ENCODE assay signal across 15 cellular contexts in the genomic region with DNA sequence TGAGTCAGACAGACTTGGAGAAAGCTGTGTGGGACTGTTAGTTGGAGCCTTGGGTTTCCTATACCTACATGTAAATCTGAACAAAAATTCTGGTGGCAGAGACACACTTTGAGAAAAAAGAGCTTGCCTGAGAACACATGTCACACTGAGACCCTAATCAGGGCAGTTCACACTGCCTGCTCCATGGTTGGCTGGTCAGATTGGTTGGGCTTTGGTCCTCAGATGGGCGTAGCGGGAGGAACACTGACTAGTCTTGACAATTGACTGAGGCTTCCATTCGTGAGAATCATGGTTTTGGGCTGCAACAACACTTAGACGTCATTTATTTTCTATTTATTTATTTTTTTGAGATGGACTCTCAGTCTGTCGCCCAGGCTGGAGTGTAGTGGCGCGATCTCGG. TPM values are rescaled to one million over a fixed set of nuclear protein-coding genes. Genes with fewer than 3 reads are reported as not detected.
DNase-seq lines count a peak whose midpoint lies in the region; ATAC-seq and TF ChIP-seq lines count a peak whose summit lies in the region.
"Had no signal": no experiment of that assay in that cellular context is flagged by ENCODE, and none has a peak within 500 bp of the region (broad histone marks: within the 10 kb centered on the region; RNA-seq: fewer than 3 reads in every experiment).

No MANE protein-coding gene starts in this region.

- POLR2A ChIA-PET in CD4-positive, alpha-beta T cell (lab: Charles Lee): interaction anchor here (0.6 to 1.0 kb wide), 2 partner anchors 21 to 25 kb away, joined by 3 read pairs; no protein-coding TSS in a partner anchor
- POLR2A ChIA-PET in naive thymus-derived CD4-positive, alpha-beta T cell (lab: Charles Lee): interaction anchor here (0.6 kb wide), 1 partner anchor 12 kb away, joined by 3 read pairs; no protein-coding TSS in a partner anchor

- no peak overlapping the region for H3K4me3 ChIP-seq in BLaER1
- H3K4me3 ChIP-seq in naive thymus-derived CD4-positive, alpha-beta T cell (ENCODE audit: low read length): no peak overlapping the region
- H3K4me3 ChIP-seq: SJSA1 had no signal

- no peaks in the 10 kb centered on the region for H3K27me3 ChIP-seq in BLaER1
- H3K27me3 ChIP-seq in CD4-positive, alpha-beta T cell (ENCODE audit: control insufficient read depth, insufficient read depth, low read length): no peaks in the 10 kb centered on the region
- H3K27me3 ChIP-seq in naive thymus-derived CD4-positive, alpha-beta T cell (ENCODE audit: control insufficient read depth in 2 of 2, insufficient read depth in 2 of 2, low read length in 2 of 2): no peaks in the 10 kb centered on the region
- H3K27me3 ChIP-seq: SJSA1 had no signal

- H3K9ac ChIP-seq in BLaER1: no peak overlapping the region

- no peak overlapping the region for H3K27ac ChIP-seq in BLaER1
- no peak overlapping the region for H3K27ac ChIP-seq in CD4-positive, alpha-beta T cell (ENCODE audit: low read depth, low read length)
- peak overlapping the region; percentile 51 for H3K27ac ChIP-seq in VCaP
- H3K27ac ChIP-seq in naive thymus-derived CD4-positive, alpha-beta T cell (ENCODE audit: low read depth, low read length): no peak overlapping the region
- H3K27ac ChIP-seq: SJSA1 had no signal

- no peak for ATAC-seq in CD4-positive, alpha-beta T cell (ENCODE audit: poor library complexity)
- ATAC-seq in naive thymus-derived CD4-positive, alpha-beta T cell: no peak
- no peak for ATAC-seq in HG03039 (IDR thresholded peaks at IDR 0.05; ENCODE audit: unreplicated experiment)

- TF ChIP-seq CTCF in CD4-positive, alpha-beta T cell (IDR thresholded peaks at IDR 0.05): no peak
- no peak for TF ChIP-seq CTCF in VCaP (conservative IDR thresholded peaks at IDR 0.05)

- peak overlapping the region; percentile 6 for H3K27ac Mint-ChIP-seq in CD4-positive, alpha-beta T cell
- peak overlapping the region in 6 of 9 donors; percentile 14 to 75 (median 62) for H3K27ac Mint-ChIP-seq in naive thymus-derived CD4-positive, alpha-beta T cell

- no peak for DNase-seq in CD4-positive, alpha-beta T cell
- no peak for DNase-seq in naive thymus-derived CD4-positive, alpha-beta T cell
- no peak for DNase-seq in nucleus accumbens (lab: John Stamatoyannopoulos, UW)
- DNase-seq in posterior vena cava (ENCODE audit: low spot score): no peak
- no peak for DNase-seq in GM19238 (ENCODE audit: insufficient read length, low spot score)
- DNase-seq: AML-193; DMS79; effector memory CD4-positive, alpha-beta T cell; NCI-H1436; NCI-H226 had no signal

- no peaks in the 10 kb centered on the region for H3K9me3 Mint-ChIP-seq in CD4-positive, alpha-beta T cell
- peaks cover 0 to 2% (median 0%) of the 10 kb centered on the region in 11 donors for H3K9me3 Mint-ChIP-seq in naive thymus-derived CD4-positive, alpha-beta T cell
- H3K9me3 Mint-ChIP-seq: activated naive CD4-positive, alpha-beta T cell treated with anti-CD3 and anti-CD28 coated beads, Interleukin-2, amount 50 U/mL, for 72 hours had no signal

- H3K4me2 ChIP-seq in BLaER1: peak overlapping the region; percentile 89

- H3K36me3 Mint-ChIP-seq in CD4-positive, alpha-beta T cell (ENCODE audit: low read depth): peaks cover 35% of the 10 kb centered on the region
- peaks cover 0 to 21% (median 11%) of the 10 kb centered on the region in 5 donors for H3K36me3 Mint-ChIP-seq in naive thymus-derived CD4-positive, alpha-beta T cell

- H3K36me3 ChIP-seq in BLaER1: peaks cover 42% of the 10 kb centered on the region
- no peaks in the 10 kb centered on the region for H3K36me3 ChIP-seq in naive thymus-derived CD4-positive, alpha-beta T cell (ENCODE audit: control insufficient read depth in 2 of 3, insufficient read depth in 3 of 3, low read length in 3 of 3)

- H3K9me3 ChIP-seq in BLaER1: no peaks in the 10 kb centered on the region
- no peaks in the 10 kb centered on the region for H3K9me3 ChIP-seq in CD4-positive, alpha-beta T cell (ENCODE audit: control insufficient read depth, low read length)
- no peaks in the 10 kb centered on the region for H3K9me3 ChIP-seq in naive thymus-derived CD4-positive, alpha-beta T cell (ENCODE audit: control insufficient read depth in 2 of 3, low read length in 3 of 3)
- H3K9me3 ChIP-seq: SJSA1 had no signal

- peaks cover 90% of the 10 kb centered on the region for H3K4me1 Mint-ChIP-seq in CD4-positive, alpha-beta T cell (ENCODE audit: low read depth)
- peaks cover 76 to 96% (median 91%) of the 10 kb centered on the region in 7 donors for H3K4me1 Mint-ChIP-seq in naive thymus-derived CD4-positive, alpha-beta T cell

- H4K20me1 ChIP-seq in BLaER1: peaks cover 100% of the 10 kb centered on the region

- H3K4me1 ChIP-seq in BLaER1: peaks cover 99% of the 10 kb centered on the region
- H3K4me1 ChIP-seq in naive thymus-derived CD4-positive, alpha-beta T cell (ENCODE audit: control insufficient read depth in 2 of 2, insufficient read depth in 2 of 2, low read length in 2 of 2): peaks cover 71 to 78% of the 10 kb centered on the region in 2 donors

- intact Hi-C loops in CD4-positive, alpha-beta T cell (cut with DNase I, micrococcal nuclease): loop anchor here in 1 of 2 experiments (10.0 kb wide), 2 partner anchors 377 to 437 kb away; partner anchors contain the start of genes CPT1A, IGHMBP2 and MRPL21
- intact Hi-C loops in naive thymus-derived CD4-positive, alpha-beta T cell (cut with micrococcal nuclease): no loop called here
- intact Hi-C loops in posterior vena cava (cut with DNase I): no loop called here

- CTCF ChIA-PET in CD4-positive, alpha-beta T cell (lab: Charles Lee): no interaction called here
- CTCF ChIA-PET in naive thymus-derived CD4-positive, alpha-beta T cell (lab: Charles Lee): no interaction called here

- H3K27me3 Mint-ChIP-seq in CD4-positive, alpha-beta T cell: no peaks in the 10 kb centered on the region
- H3K27me3 Mint-ChIP-seq in naive thymus-derived CD4-positive, alpha-beta T cell: no peaks in the 10 kb centered on the region

- H3K4me3 Mint-ChIP-seq in CD4-positive, alpha-beta T cell: peak overlapping the region; percentile 25
- peak overlapping the region; percentile 34 to 85 (median 57) for H3K4me3 Mint-ChIP-seq in naive thymus-derived CD4-positive, alpha-beta T cell

RNA-seq across cellular contexts. Expression of gene PPP6R3, which starts 6.9 kb away (rescaled TPM):
- total RNA-seq in CD4-positive, alpha-beta T cell: 100 to 1,000 TPM; 108 to 109 TPM
- 100 to 1,000 TPM; 112 to 159 (median 138) TPM for total RNA-seq in naive thymus-derived CD4-positive, alpha-beta T cell
- 10 to 100 TPM; 43.5 to 51.8 TPM for polyA plus RNA-seq in naive thymus-derived CD4-positive, alpha-beta T cell
- total RNA-seq in posterior vena cava: 10 to 100 TPM; 84.2 to 92.9 TPM
